Comparison of ENCODE assay signal across 21 cellular contexts in genomic region chr7:32330602-32331001, GRCh38.
DNase-seq lines count a peak whose midpoint lies in the region; ATAC-seq and TF ChIP-seq lines count a peak whose summit lies in the region.
"Had no signal": no experiment of that assay in that cellular context is flagged by ENCODE, and none has a peak within 500 bp of the region (broad histone marks: within the 10 kb centered on the region; RNA-seq: fewer than 3 reads in every experiment).

No MANE protein-coding gene starts in this region.

- no peak for TF ChIP-seq CTCF in heart right ventricle (IDR thresholded peaks at IDR 0.05)

- H3K36me3 ChIP-seq in heart right ventricle = no peaks in the 10 kb centered on the region

- DNase-seq in Right ventricle myocardium superior = peak; percentile 54
- DNase-seq in cardiac septum (ENCODE audit: low spot score) = no peak
- peak; percentile 39 to 72 for DNase-seq in heart right ventricle
- peak; percentile 38 for DNase-seq in left ventricle myocardium superior
- DNase-seq in GF-D8 (lab: John Stamatoyannopoulos, UW) = no peak
- no peak for DNase-seq in ecto neural progenitor cell (ENCODE audit: low spot score)
- DNase-seq: 8988T; ACHN; AML-193; C1 segment of cervical spinal cord; Calu3; CD4-positive, alpha-beta memory T cell; COR-L47; DMS53; DMS79 treated with DMSO at 0.1 percent for 48 hours; GM23248; H7; HCEC 1CT had no signal

- H3K9me3 ChIP-seq in heart right ventricle = peaks cover 0 to 16% (median 0%) of the 10 kb centered on the region in 11 donors
- H3K9me3 ChIP-seq: A549 had no signal

- no peak overlapping the region for H3K4me3 ChIP-seq in heart right ventricle
- H3K4me3 ChIP-seq: A549, GM12878, GM23248 had no signal

- intact Hi-C loops in Right ventricle myocardium superior (cut with DNase I) (no loop called here), cardiac septum (cut with DNase I) (no loop called here), heart right ventricle (cut with DNase I) (loop anchor here in 1 of 10 donors (1.0 kb wide), 1 partner anchor 31 kb away; no protein-coding TSS in a partner anchor), left ventricle myocardium superior (cut with micrococcal nuclease) (no loop called here)

- peak overlapping the region in 2 of 10 donors; percentile 23 to 30 for H3K27ac ChIP-seq in heart right ventricle
- H3K27ac ChIP-seq: A549, GM23248 had no signal

- H3K27me3 ChIP-seq in heart right ventricle = peaks cover 0 to 11% (median 0%) of the 10 kb centered on the region in 7 donors

- ATAC-seq in Right ventricle myocardium superior (ENCODE audit: poor library complexity) = peak; percentile 78
- peak; percentile 53 to 87 (median 79) for ATAC-seq in heart right ventricle
- ATAC-seq in left ventricle myocardium superior = peak; percentile 88
- ATAC-seq in HG03039 (IDR thresholded peaks at IDR 0.05; ENCODE audit: unreplicated experiment) = no peak
- ATAC-seq: A549, GM12878 had no signal

- WGBS in heart right ventricle, 2 donors = 65 to 72% methylated on average over 5 of the region's 5 CpGs

- no peaks in the 10 kb centered on the region for H3K4me1 ChIP-seq in heart right ventricle
- H3K4me1 ChIP-seq: A549 had no signal

Comparison
In these comparisons a context has a peak if more than half of its experiments do, and no peak if none do; other contexts are left out.
1. DNase-seq: peak in Right ventricle myocardium superior (single experiment), heart right ventricle (2 of 2) and left ventricle myocardium superior (single experiment); none in cardiac septum (single experiment), GF-D8 (single experiment) and ecto neural progenitor cell (single experiment).